Comparison of ENCODE assay signal across 23 cellular contexts in the genomic region with DNA sequence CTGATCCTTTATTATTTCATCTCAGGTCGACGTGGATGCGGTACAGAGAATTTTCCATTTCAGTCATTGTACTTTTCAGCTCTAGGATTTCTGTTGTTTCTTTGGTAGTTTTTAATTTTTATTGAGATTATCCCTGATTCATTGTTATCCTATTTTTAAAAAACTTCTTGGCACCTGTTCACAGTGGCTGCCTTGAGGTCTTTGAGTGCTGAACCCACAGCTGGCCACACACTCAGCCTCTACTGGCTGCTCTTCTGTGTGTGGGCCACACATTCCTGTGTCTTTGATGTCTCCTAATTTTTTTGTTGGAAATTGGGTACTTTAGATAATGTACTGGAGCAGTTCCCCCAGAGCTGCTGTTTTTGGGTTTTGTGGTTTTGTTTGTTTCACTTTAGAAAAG. TPM values are rescaled to one million over a fixed set of nuclear protein-coding genes. Genes with fewer than 3 reads are reported as not detected.
"Had no signal": no experiment of that assay in that cellular context is flagged by ENCODE, and none has a peak within 500 bp of the region (broad histone marks: within the 10 kb centered on the region; RNA-seq: fewer than 3 reads in every experiment).

No MANE protein-coding gene starts in this region.

- H3K9me3 ChIP-seq: SK-N-SH had no signal

- ATAC-seq: HepG2 had no signal

- H3K27ac ChIP-seq: RWPE1 had no signal

- DNase-seq: IMR-90, Karpas-422, KG1, MV-4-11, NCI-H1048, NCI-H1105, NCI-H1417, NCI-H1436 treated with DMSO at 0.1 percent for 48 hours, NCI-H1694, NCI-H1930, NCI-H2081, NCI-H2107, NCI-H2227 treated with DMSO at 0.1 percent for 48 hours, NCI-H524, NCI-H526 treated with DMSO at 0.1 percent for 48 hours, NCI-H748 treated with DMSO at 0.1 percent for 48 hours, SHP77, SK-N-SH, SW 1271 had no signal

RNA-seq across cellular contexts. Expression of gene ASPG, which starts 37.7 kb away (rescaled TPM):
- total RNA-seq: HepG2, HT1080, IMR-90, M059J had no signal
- polyA plus RNA-seq: HepG2, IMR-90, SK-N-SH had no signal
